1 cellular context compared by ENCODE assay signal in the genomic region with DNA sequence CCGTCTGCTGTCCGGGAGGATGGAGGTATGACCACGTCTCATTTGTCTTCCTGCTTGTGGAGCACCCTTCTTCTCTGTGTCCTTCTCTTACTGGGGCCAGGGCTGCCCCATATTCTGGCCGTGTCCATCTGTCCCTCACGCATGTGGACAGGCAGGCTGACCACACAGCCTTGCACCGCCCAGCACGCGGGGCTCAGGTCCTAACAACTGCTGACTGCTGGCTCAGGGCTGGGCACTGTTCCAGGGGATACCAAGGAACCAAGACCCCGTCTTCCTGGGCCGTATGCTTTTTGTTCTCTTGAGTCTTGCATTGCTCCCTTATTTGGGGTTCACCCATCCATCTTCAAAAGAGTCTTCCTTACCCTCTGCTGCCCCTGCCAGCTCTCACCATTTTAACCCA.
TF ChIP-seq lines count a peak whose summit lies in the region.

No MANE protein-coding gene starts in this region.

TF ChIP-seq in endothelial cell of umbilical vein, 7 proteins besides CTCF, POLR2A, EP300 and RAD21:
- no peak for TF ChIP-seq POLR2AphosphoS5 (IDR thresholded peaks at IDR 0.05; ENCODE audit: insufficient read depth, low read depth, low read length)
- TF ChIP-seq EZH2 (IDR thresholded peaks at IDR 0.05; ENCODE audit: borderline replicate concordance, low read depth, low read length, severe bottlenecking): no peak
